8 cellular contexts compared by ENCODE assay signal in genomic region chr22:36528795-36529718, GRCh38. TPM values are rescaled to one million over a fixed set of nuclear protein-coding genes. Genes with fewer than 3 reads are reported as not detected.
DNase-seq lines count a peak whose midpoint lies in the region; ATAC-seq and TF ChIP-seq lines count a peak whose summit lies in the region.

TSS of gene EIF3D (minus strand) at chr22:36529166. CDS start at chr22:36526121, 3,045 bp downstream.

- H3K36me3 ChIP-seq in OCI-LY7 (ENCODE audit: insufficient read depth, low read length) = peaks cover 41% of the 10 kb centered on the region

- H3K27me3 Mint-ChIP-seq in endothelial cell (ENCODE audit: unreplicated experiment) = no peaks in the 10 kb centered on the region
- H3K27me3 Mint-ChIP-seq in mesothelial cell of epicardium (ENCODE audit: low read depth) = no peaks in the 10 kb centered on the region

- H3K4me3 Mint-ChIP-seq in endothelial cell (ENCODE audit: unreplicated experiment) (peak within 1 kb of the TSS; percentile 96), mesothelial cell of epicardium (peak within 1 kb of the TSS; percentile 95)

- POLR2A ChIA-PET in OCI-LY7 (lab: Charles Lee) = interaction anchor here (0.8 to 1.6 kb wide), 6 partner anchors 9 to 491 kb away, joined by 3 to 5 read pairs (median 4); partner anchors contain the start of gene FOXRED2

- CTCF ChIA-PET in OCI-LY7 (lab: Charles Lee; ENCODE audit: unreplicated experiment) = no interaction called here

- no peaks in the 10 kb centered on the region for H3K9me3 ChIP-seq in OCI-LY7 (ENCODE audit: low read length)

- no peaks in the 10 kb centered on the region for H3K9me3 Mint-ChIP-seq in endothelial cell (ENCODE audit: unreplicated experiment)
- H3K9me3 Mint-ChIP-seq in mesothelial cell of epicardium = peaks cover 5% of the 10 kb centered on the region

- intact Hi-C loops in OCI-LY7 (cut with micrococcal nuclease; ENCODE audit: unreplicated experiment) = loop anchor here (1.0 kb wide), 1 partner anchor 47 kb away; no protein-coding TSS in a partner anchor

- no peaks in the 10 kb centered on the region for H3K9me2 ChIP-seq in OCI-LY7 (ENCODE audit: insufficient read depth, low read length)

- H3K79me2 ChIP-seq in OCI-LY7 (ENCODE audit: insufficient read depth, low read depth, low read length) = peaks cover 36% of the 10 kb centered on the region

- no peak for TF ChIP-seq CTCF in OCI-LY7 (conservative IDR thresholded peaks at IDR 0.05; ENCODE audit: low read length)
- no peak for TF ChIP-seq CTCF in endothelial cell (IDR thresholded peaks at IDR 0.05; ENCODE audit: unreplicated experiment)
- TF ChIP-seq CTCF in mesothelial cell of epicardium (IDR thresholded peaks at IDR 0.05; ENCODE audit: unreplicated experiment) = no peak

- H3K4me1 ChIP-seq in OCI-LY7 (ENCODE audit: insufficient read depth, low read length, poor library complexity, severe bottlenecking) = peaks cover 26% of the 10 kb centered on the region

- peaks cover 6% of the 10 kb centered on the region; the same call in 1 of the 2 replicates for H4K20me1 ChIP-seq in OCI-LY7 (ENCODE audit: insufficient read depth, low read length)

- H3K27ac Mint-ChIP-seq in endothelial cell (ENCODE audit: unreplicated experiment) (peak within 1 kb of the TSS; percentile 98), mesothelial cell of epicardium (peak within 1 kb of the TSS; percentile 98)

- peak within 1 kb of the TSS; percentile 90 for H2AFZ ChIP-seq in OCI-LY7 (ENCODE audit: low read length)

- peak within 1 kb of the TSS; percentile 83 for H3K4me2 ChIP-seq in OCI-LY7 (ENCODE audit: low read length)

- peak; percentile 88 for ATAC-seq in GM21526 (IDR thresholded peaks at IDR 0.05; ENCODE audit: low FRiP score, unreplicated experiment)

- peak within 1 kb of the TSS; percentile 87 for H3K27ac ChIP-seq in OCI-LY7 (ENCODE audit: low read depth, low read length, poor library complexity, severe bottlenecking)

- H3K4me1 Mint-ChIP-seq in endothelial cell (ENCODE audit: unreplicated experiment) (no peaks in the 10 kb centered on the region), mesothelial cell of epicardium (peaks cover 15% of the 10 kb centered on the region)

- H3K36me3 Mint-ChIP-seq in endothelial cell (ENCODE audit: low read depth, unreplicated experiment) = peaks cover 25% of the 10 kb centered on the region
- peaks cover 24% of the 10 kb centered on the region for H3K36me3 Mint-ChIP-seq in mesothelial cell of epicardium

- H3K4me3 ChIP-seq in OCI-LY7 (ENCODE audit: low read depth, low read length, poor library complexity, severe bottlenecking) = peak within 1 kb of the TSS; percentile 89

- DNase-seq in D341Med (ENCODE audit: low spot score) (peak; percentile 92), HuH-7.5 (ENCODE audit: low spot score) (peak; percentile 69), OCI-LY7 (ENCODE audit: low spot score) (peak; percentile 100), activated T-cell treated with anti-CD3 and anti-CD28 coated beads for 1 hour (ENCODE audit: low read depth) (peak; percentile 97), endothelial cell (ENCODE audit: low spot score) (peak; percentile 97), mesothelial cell of epicardium (ENCODE audit: low spot score in 2 of 2, unreplicated experiment in 2 of 2) (peak; percentile 87 to 97)
- DNase-seq in stimulated activated CD8-positive, alpha-beta memory T cell treated with anti-CD3 and anti-CD28 coated beads, Interleukin-15, amount 100 ng/mL, for 48 hours (ENCODE audit: low read depth in 2 of 2) = peak; percentile 95 to 98

- no TSS peak for BruUV-seq in OCI-LY7 (replicated peaks; lab: Mats Ljungman, UMichigan)

RNA-seq across cellular contexts. Expression of gene EIF3D, which starts in this region (rescaled TPM):
- total RNA-seq in OCI-LY7 (2014; rRNA removed; shearing (Covaris generic)) = 270 and 307 TPM in 2 replicates
- 201 and 223 TPM in 2 replicates for total RNA-seq in OCI-LY7 (2022)
- total RNA-seq in endothelial cell (ENCODE audit: unreplicated experiment) = 189 TPM
- total RNA-seq in mesothelial cell of epicardium = 194 to 204 TPM (median 197 TPM) in 3 replicates

Comparison
In these comparisons a context has a peak if more than half of its experiments do, and no peak if none do; other contexts are left out.
1. Peak in every context shown above with its lines: DNase-seq, ATAC-seq, H3K4me3 ChIP-seq and H3K27ac ChIP-seq.